ENCODE assay signal across 20 cellular contexts in genomic region chr19:30160996-30161655, GRCh38.
"Had no signal": no experiment of that assay in that cellular context is flagged by ENCODE, and none has a peak within 500 bp of the region (broad histone marks: within the 10 kb centered on the region; RNA-seq: fewer than 3 reads in every experiment).

No MANE protein-coding gene starts in this region.

- H3K36me3 ChIP-seq: MG63 had no signal

- ATAC-seq: SK-N-SH treated with all-trans-retinoic acid at 6 μM for 48 hours had no signal

- DNase-seq: KBM-7, MG63, NCI-H1092, NCI-H1105 treated with DMSO at 0.1 percent for 48 hours, NCI-H1417 treated with DMSO at 0.1 percent for 48 hours, NCI-H146, NCI-H1694 treated with DMSO at 0.1 percent for 48 hours, NCI-H1930, NCI-H2081, NCI-H2107, NCI-H2171, NCI-H226, NCI-H446, NCI-H510A, NCI-H524 treated with DMSO at 0.1 percent for 48 hours, NCI-H69, NCI-H774, RPMI8226, SHP77 had no signal

- H3K9me3 ChIP-seq: MG63 had no signal

- H3K27me3 ChIP-seq: MG63 had no signal

- H3K4me3 ChIP-seq: MG63 had no signal
